23 cellular contexts compared by ENCODE assay signal in the genomic region with DNA sequence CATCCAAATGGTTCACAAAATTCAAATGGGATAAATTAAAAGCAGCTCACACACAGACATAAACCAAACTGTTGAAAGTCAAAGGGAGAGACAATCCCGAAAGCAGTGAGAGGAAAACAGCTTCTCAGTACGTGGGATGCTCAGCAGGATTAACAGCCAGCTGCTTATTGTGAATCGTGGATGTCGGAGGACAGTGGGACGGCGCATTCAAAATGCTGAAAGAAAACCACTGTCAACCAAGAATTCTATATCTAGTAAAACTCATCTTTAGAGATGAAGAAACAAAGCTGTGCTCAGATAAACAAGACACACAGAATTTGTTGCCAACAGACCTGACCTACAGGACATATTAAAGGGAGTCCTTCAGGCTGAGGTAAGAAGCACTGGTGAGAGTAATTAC.
DNase-seq lines count a peak whose midpoint lies in the region; ATAC-seq and TF ChIP-seq lines count a peak whose summit lies in the region.
"Had no signal": no experiment of that assay in that cellular context is flagged by ENCODE, and none has a peak within 500 bp of the region (broad histone marks: within the 10 kb centered on the region; RNA-seq: fewer than 3 reads in every experiment).

No MANE protein-coding gene starts in this region.

- peaks cover 37% of the 10 kb centered on the region for H3K4me1 Mint-ChIP-seq in activated CD4-positive, alpha-beta T cell treated with anti-CD3 and anti-CD28 coated beads for 36 hours
- H3K4me1 Mint-ChIP-seq in endodermal cell: no peaks in the 10 kb centered on the region

- H3K9me3 Mint-ChIP-seq in activated CD4-positive, alpha-beta T cell treated with anti-CD3 and anti-CD28 coated beads for 36 hours (ENCODE audit: low read depth): peaks cover 29% of the 10 kb centered on the region
- peaks cover 37% of the 10 kb centered on the region for H3K9me3 Mint-ChIP-seq in endodermal cell

- H3K27me3 Mint-ChIP-seq in activated CD4-positive, alpha-beta T cell treated with anti-CD3 and anti-CD28 coated beads for 36 hours: no peaks in the 10 kb centered on the region
- H3K27me3 Mint-ChIP-seq in endodermal cell (ENCODE audit: insufficient read depth): no peaks in the 10 kb centered on the region

- POLR2A ChIA-PET in activated CD4-positive, alpha-beta T cell treated with anti-CD3 and anti-CD28 coated beads for 36 hours (lab: Charles Lee): no interaction called here
- POLR2A ChIA-PET in HEK293 (lab: Yijun Ruan, JAX): interaction anchor here (0.6 kb wide), 1 partner anchor 26 kb away, joined by 3 read pairs; no protein-coding TSS in a partner anchor

- H3K27ac ChIP-seq in HEK293 (ENCODE audit: extremely low read depth, low read depth, low read length) (no peak overlapping the region), endodermal cell (ENCODE audit: low read depth, low read length) (no peak overlapping the region), Karpas-422 (ENCODE audit: low read length) (no peak overlapping the region)
- H3K27ac ChIP-seq: 22Rv1, SJSA1 had no signal

- DNase-seq in activated CD4-positive, alpha-beta T cell treated with anti-CD3 and anti-CD28 coated beads for 36 hours: no peak
- DNase-seq in activated CD4-positive, alpha-beta T cell treated with anti-CD3 and anti-CD28 coated beads for 4 hours: no peak
- DNase-seq in endodermal cell (no peak), sciatic nerve (ENCODE audit: low spot score) (peak; percentile 4), Karpas-422 (no peak), H4 (ENCODE audit: low spot score) (no peak)
- DNase-seq: C1 segment of cervical spinal cord, Calu3, DMS153, GDM1, H7, HFFc6, Kasumi-1, NCI-H1694, NCI-H2081, NCI-H446, NCI-H526 had no signal

- H3K4me1 ChIP-seq in HEK293 (ENCODE audit: control insufficient read depth, insufficient read depth, low read length) (no peaks in the 10 kb centered on the region), endodermal cell (ENCODE audit: control insufficient read depth, insufficient read depth, low read length) (no peaks in the 10 kb centered on the region), Karpas-422 (ENCODE audit: low read length) (no peaks in the 10 kb centered on the region)

- H3K4me3 Mint-ChIP-seq in activated CD4-positive, alpha-beta T cell treated with anti-CD3 and anti-CD28 coated beads for 36 hours: no peak overlapping the region
- no peak overlapping the region for H3K4me3 Mint-ChIP-seq in endodermal cell
- H3K4me3 Mint-ChIP-seq: CD8-positive, alpha-beta memory T cell; HFFc6 had no signal

- no peaks in the 10 kb centered on the region for H3K9me2 ChIP-seq in Karpas-422 (replicated peaks; ENCODE audit: insufficient read depth, low read length)

- peaks cover 58% of the 10 kb centered on the region for H3K36me3 Mint-ChIP-seq in activated CD4-positive, alpha-beta T cell treated with anti-CD3 and anti-CD28 coated beads for 36 hours (ENCODE audit: low read depth)
- H3K36me3 Mint-ChIP-seq in endodermal cell (ENCODE audit: low read depth): peaks cover 35% of the 10 kb centered on the region

- no peak for ATAC-seq in activated CD4-positive, alpha-beta T cell treated with anti-CD3 and anti-CD28 coated beads for 36 hours
- no peak for ATAC-seq in sciatic nerve
- no peak for ATAC-seq in GM21723 (IDR thresholded peaks at IDR 0.05; ENCODE audit: unreplicated experiment)
- ATAC-seq: Right ventricle myocardium inferior had no signal

- H3K27ac Mint-ChIP-seq in activated CD4-positive, alpha-beta T cell treated with anti-CD3 and anti-CD28 coated beads for 36 hours: peak overlapping the region; percentile 27
- H3K27ac Mint-ChIP-seq in endodermal cell: no peak overlapping the region
- H3K27ac Mint-ChIP-seq: HFFc6 had no signal

- H2AFZ ChIP-seq in Karpas-422 (ENCODE audit: low read length): no peak overlapping the region

- H3K79me2 ChIP-seq in Karpas-422 (ENCODE audit: low read length): peaks cover 16% of the 10 kb centered on the region

- H3K4me2 ChIP-seq in Karpas-422 (ENCODE audit: low read depth, low read length, poor library complexity, severe bottlenecking): no peak overlapping the region

- H3K9me3 ChIP-seq in HEK293 (ENCODE audit: control insufficient read depth, insufficient read depth, low read depth, low read length) (no peaks in the 10 kb centered on the region), endodermal cell (ENCODE audit: control insufficient read depth, low read length) (peaks cover 39% of the 10 kb centered on the region), Karpas-422 (ENCODE audit: low read length) (no peaks in the 10 kb centered on the region; the same call in 1 of the 2 replicates)

- H3K27me3 ChIP-seq in endodermal cell (ENCODE audit: control insufficient read depth, insufficient read depth, low read length, poor library complexity, severe bottlenecking): no peaks in the 10 kb centered on the region
- H3K27me3 ChIP-seq in Karpas-422 (ENCODE audit: low read length): no peaks in the 10 kb centered on the region
- H3K27me3 ChIP-seq: SJSA1 had no signal

- 96 to 100% methylated on average over 1 to 6 of the region's 6 CpGs for WGBS in endodermal cell (ENCODE audit: insufficient coverage in 1 of 2, insufficient read length in 1 of 2), 2 experiments

- H3K4me3 ChIP-seq in HEK293 (ENCODE audit: low read depth, low read length) (no peak overlapping the region), endodermal cell (ENCODE audit: low read length) (peak overlapping the region; percentile 24), Karpas-422 (ENCODE audit: low read length) (no peak overlapping the region)
- H3K4me3 ChIP-seq: SJSA1 had no signal

- intact Hi-C loops in activated CD4-positive, alpha-beta T cell treated with anti-CD3 and anti-CD28 coated beads for 36 hours (cut with DNase I, micrococcal nuclease): no loop called here
- intact Hi-C loops in sciatic nerve (cut with DNase I): no loop called here

- CTCF ChIA-PET in activated CD4-positive, alpha-beta T cell treated with anti-CD3 and anti-CD28 coated beads for 36 hours (lab: Charles Lee): interaction anchor here (1.0 kb wide), 1 partner anchor 185 kb away, joined by 3 read pairs; no protein-coding TSS in a partner anchor
- CTCF ChIA-PET in HEK293 (lab: Yijun Ruan, JAX): interaction anchor here (0.5 kb wide), 1 partner anchor 102 kb away, joined by 3 read pairs; no protein-coding TSS in a partner anchor

- H3K36me3 ChIP-seq in HEK293 (ENCODE audit: control insufficient read depth in 2 of 2, insufficient read depth in 1 of 2, low read length in 2 of 2) (no peaks in the 10 kb centered on the region), endodermal cell (ENCODE audit: control insufficient read depth, insufficient read depth, low read length) (no peaks in the 10 kb centered on the region), Karpas-422 (ENCODE audit: insufficient read depth, low read length) (peaks cover 47% of the 10 kb centered on the region)
- H3K36me3 ChIP-seq: SJSA1 had no signal

- H3K9ac ChIP-seq in endodermal cell (ENCODE audit: extremely low read depth, low read length, poor library complexity, severe bottlenecking) (no peak overlapping the region), Karpas-422 (ENCODE audit: low read length) (no peak overlapping the region)

- TF ChIP-seq CTCF in HEK293 (tag by site-specific recombination; IDR thresholded peaks at IDR 0.05): no peak
- no peak for TF ChIP-seq CTCF in endodermal cell (conservative IDR thresholded peaks at IDR 0.05)

- no peaks in the 10 kb centered on the region for H4K20me1 ChIP-seq in Karpas-422 (ENCODE audit: insufficient read depth, low read depth, low read length)

TF ChIP-seq in HEK293, 187 proteins besides CTCF, POLR2A, EP300 and RAD21:
- TF ChIP-seq SETDB1 (IDR thresholded peaks at IDR 0.05; ENCODE audit: insufficient read length, low read length) (peak; percentile 93), ZNF24 (tag by site-specific recombination; IDR thresholded peaks at IDR 0.05) (no peak)
